ENCODE assay signal across 7 cellular contexts in the genomic region with DNA sequence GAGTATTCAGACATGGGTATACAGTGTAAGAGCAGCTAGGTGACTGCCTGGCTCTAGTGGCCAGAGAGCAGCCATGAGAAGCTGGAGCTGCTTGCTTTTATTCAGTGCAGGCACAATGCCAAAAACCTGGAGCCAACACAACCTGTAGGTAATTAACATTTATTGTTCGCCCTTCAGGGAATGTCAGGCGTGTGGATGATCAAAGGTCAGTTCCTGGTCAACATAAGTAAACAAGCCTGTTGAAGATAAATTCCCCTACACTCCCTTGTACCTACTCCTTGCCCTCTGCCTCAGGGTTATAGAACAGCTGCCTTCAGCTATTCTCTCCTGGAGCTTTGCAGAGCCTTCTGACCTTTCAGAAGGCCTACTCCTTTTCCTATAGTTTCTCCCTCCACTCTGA.
DNase-seq lines count a peak whose midpoint lies in the region; ATAC-seq, FAIRE-seq and TF ChIP-seq lines count a peak whose summit lies in the region.
"Not testable (repeated sequence)": the region's sequence is repeated elsewhere in the genome, so short reads cannot be mapped to it uniquely, and the experiment has no call there.

No MANE protein-coding gene starts in this region.

- not testable (repeated sequence) for TF ChIP-seq CTCF in Caco-2 (IDR thresholded peaks at IDR 0.05; ENCODE audit: insufficient read depth in 1 of 2, low read depth in 1 of 2, low read length in 1 of 2, severe bottlenecking in 1 of 2, unreplicated experiment in 1 of 2); Peyer's patch (IDR thresholded peaks at IDR 0.05); HepG2 (CRISPR knock-in tag; IDR thresholded peaks at IDR 0.05)

- not testable (repeated sequence) for H3K4me2 ChIP-seq in HepG2 (ENCODE audit: low read depth, low read length)

- not testable (repeated sequence) for H2AFZ ChIP-seq in HepG2 (ENCODE audit: low read length)

- not testable (repeated sequence) for TF ChIP-seq EP300 in HepG2 (IDR thresholded peaks at IDR 0.05; ENCODE audit: low read depth in 2 of 2, low read length in 2 of 2); HepG2 (CRISPR knock-in tag; IDR thresholded peaks at IDR 0.05; ENCODE audit: borderline replicate concordance)

- H3K36me3 ChIP-seq in Caco-2 (ENCODE audit: control insufficient read depth, insufficient read depth, low read length); Peyer's patch; HepG2 (replicated peaks in 1 of 2; ENCODE audit: control insufficient read depth in 1 of 2, insufficient read depth in 2 of 2, low read length in 2 of 2); mucosa of rectum (ENCODE audit: control insufficient read depth in 2 of 2, insufficient read depth in 2 of 2, low read length in 2 of 2); small intestine (ENCODE audit: control insufficient read depth in 2 of 2, insufficient read depth in 2 of 2, low read length in 2 of 2): not testable (repeated sequence)

- H3K4me3 Mint-ChIP-seq in Caco-2 (ENCODE audit: unreplicated experiment), result not testable (repeated sequence)

- not testable (repeated sequence) for H3K27me3 ChIP-seq in Caco-2 (replicated peaks; ENCODE audit: control insufficient read depth, insufficient read depth, low read length); Peyer's patch; HepG2 (ENCODE audit: control insufficient read depth in 1 of 2, insufficient read depth in 2 of 2, low read length in 2 of 2); mucosa of rectum (ENCODE audit: control insufficient read depth in 2 of 2, insufficient read depth in 2 of 2, low read length in 2 of 2); small intestine (ENCODE audit: control insufficient read depth in 2 of 2, insufficient read depth in 2 of 2, low read length in 2 of 2)

- intact Hi-C loops in Caco-2 (cut with micrococcal nuclease; ENCODE audit: unreplicated experiment); HepG2 (cut with micrococcal nuclease; ENCODE audit: unreplicated experiment): not testable (repeated sequence)

- BruUV-seq in Caco-2 (replicated peaks; lab: Mats Ljungman, UMichigan); HepG2 (replicated peaks; lab: Mats Ljungman, UMichigan): not testable (repeated sequence)

- not testable (repeated sequence) for H3K4me1 ChIP-seq in Caco-2; Peyer's patch; small intestine (ENCODE audit: control insufficient read depth in 2 of 2, insufficient read depth in 1 of 2, low read depth in 1 of 2, low read length in 1 of 2)
- H3K4me1 ChIP-seq in HepG2 (ENCODE audit: insufficient read depth, low read length) (peaks cover 11% of the 10 kb centered on the region), mucosa of rectum (ENCODE audit: control insufficient read depth in 2 of 2, insufficient read depth in 2 of 2, low read length in 2 of 2) (peaks cover 18% of the 10 kb centered on the region in 2 donors)

- 0% methylated on average over 2 of the region's 2 CpGs for WGBS in HepG2 (ENCODE audit: low lambda C conversion rate)
- 14 to 49% (median 19%) methylated on average over 2 of the region's 2 CpGs for WGBS in small intestine, 3 donors

- DNase-seq in Caco-2 (peak; percentile 1 to 43), LoVo (ENCODE audit: low spot score) (peak; percentile 65), Peyer's patch (peak in 1 of 3 donors; percentile 84), HepG2 (ENCODE audit: low spot score) (peak; percentile 42), small intestine (peak; percentile 97)

- peak overlapping the region in 3 of 4 donors; percentile 14 to 81 (median 70) for H3K27ac ChIP-seq in Peyer's patch
- not testable (repeated sequence) for H3K27ac ChIP-seq in HepG2 (ENCODE audit: extremely low read length, insufficient read depth, low read length)
- H3K27ac ChIP-seq in mucosa of rectum (ENCODE audit: low read depth in 2 of 2, low read length in 2 of 2), result peak overlapping the region; percentile 56 to 80
- H3K27ac ChIP-seq in small intestine (ENCODE audit: low read depth in 1 of 2, low read length in 1 of 2), result peak overlapping the region; percentile 86 to 87

- peak; percentile 78 for FAIRE-seq in endometrium (lab: Jason Lieb, UNC)
- not testable (repeated sequence) for FAIRE-seq in HepG2 (lab: Jason Lieb, UNC); small intestine (lab: Jason Lieb, UNC)

- POLR2A ChIA-PET in Caco-2 (lab: Charles Lee); HepG2 (lab: Yijun Ruan, JAX): not testable (repeated sequence)

- TF ChIP-seq POLR2A in Peyer's patch (IDR thresholded peaks at IDR 0.05), result peak in 1 of 2 donors; percentile 46
- TF ChIP-seq POLR2A in HepG2 (IDR thresholded peaks at IDR 0.05; ENCODE audit: insufficient read depth in 1 of 2, low read depth in 2 of 2, low read length in 2 of 2), result not testable (repeated sequence)

- TF ChIP-seq RAD21 in HepG2 (CRISPR knock-in tag; IDR thresholded peaks at IDR 0.05), result not testable (repeated sequence)

- not testable (repeated sequence) for H3K27ac Mint-ChIP-seq in Caco-2 (ENCODE audit: unreplicated experiment)

- H3K4me1 Mint-ChIP-seq in Caco-2 (ENCODE audit: low read depth, unreplicated experiment), result not testable (repeated sequence)

- in situ Hi-C loops in HepG2 (cut with HindIII; ENCODE audit: extremely low pct_ligation_motif_present, low pct_unique_long_range_greater_than_20kb), result not testable (repeated sequence)

- H3K79me2 ChIP-seq in HepG2 (ENCODE audit: insufficient read depth, low read length), result not testable (repeated sequence)

- ATAC-seq in HepG2, result not testable (repeated sequence)

- H3K9me3 ChIP-seq in Caco-2; Peyer's patch; HepG2 (ENCODE audit: low read length); mucosa of rectum (ENCODE audit: control insufficient read depth in 2 of 2, low read length in 2 of 2); small intestine (ENCODE audit: control insufficient read depth, low read depth): not testable (repeated sequence)

- not testable (repeated sequence) for H3K9ac ChIP-seq in HepG2 (ENCODE audit: insufficient read depth, low read depth, low read length); mucosa of rectum (ENCODE audit: low read depth in 1 of 2, low read length in 2 of 2)

- not testable (repeated sequence) for H3K36me3 Mint-ChIP-seq in Caco-2 (ENCODE audit: insufficient read depth, unreplicated experiment)

- CTCF ChIA-PET in Caco-2 (lab: Charles Lee); HepG2 (lab: Yijun Ruan, JAX; ENCODE audit: low intra/inter-chr PET ratio, low total read pairs): not testable (repeated sequence)

- not testable (repeated sequence) for H4K20me1 ChIP-seq in HepG2 (ENCODE audit: insufficient read depth, low read length)

- not testable (repeated sequence) for H3K9me3 Mint-ChIP-seq in Caco-2 (ENCODE audit: unreplicated experiment)

- H3K4me3 ChIP-seq in Caco-2 (ENCODE audit: low read depth, low read length); Peyer's patch; HepG2 (replicated peaks in 1 of 3; ENCODE audit: insufficient read depth in 1 of 3, low read depth in 2 of 3, low read length in 3 of 3); mucosa of rectum (ENCODE audit: low read length in 2 of 2); small intestine (ENCODE audit: low read depth in 1 of 2, low read length in 2 of 2): not testable (repeated sequence)

- H3K27me3 Mint-ChIP-seq in Caco-2 (ENCODE audit: insufficient read depth, unreplicated experiment), result not testable (repeated sequence)

TF ChIP-seq in HepG2, 621 proteins besides CTCF, POLR2A, EP300 and RAD21 (continues in another document):
- TF ChIP-seq SOX5 (CRISPR knock-in tag; IDR thresholded peaks at IDR 0.05; ENCODE audit: borderline replicate concordance) (peak; percentile 57; the same call in 1 of the 2 replicates), HNF4A (CRISPR knock-in tag; IDR thresholded peaks at IDR 0.05) (peak; percentile 68), SOX6 (CRISPR knock-in tag; IDR thresholded peaks at IDR 0.05) (peak; percentile 78), FOXA3 (CRISPR knock-in tag; IDR thresholded peaks at IDR 0.05) (peak; percentile 72), FOXP1 (CRISPR knock-in tag; IDR thresholded peaks at IDR 0.05) (peak; percentile 46; the same call in 1 of the 2 replicates), SOX13 (CRISPR knock-in tag; conservative IDR thresholded peaks at IDR 0.05 in 1 of 2, IDR thresholded peaks at IDR 0.05 in 1 of 2) (peak in 1 of 2 experiments; percentile 47; a peak in 1 of 4 replicates), FOXA1 (CRISPR knock-in tag; IDR thresholded peaks at IDR 0.05) (peak; percentile 52; the same call in 1 of the 2 replicates)
- TF ChIP-seq SOX6, FOXP1, SOX13, FOXA1 (IDR thresholded peaks at IDR 0.05): not testable (repeated sequence)
- TF ChIP-seq, protein P1, sequence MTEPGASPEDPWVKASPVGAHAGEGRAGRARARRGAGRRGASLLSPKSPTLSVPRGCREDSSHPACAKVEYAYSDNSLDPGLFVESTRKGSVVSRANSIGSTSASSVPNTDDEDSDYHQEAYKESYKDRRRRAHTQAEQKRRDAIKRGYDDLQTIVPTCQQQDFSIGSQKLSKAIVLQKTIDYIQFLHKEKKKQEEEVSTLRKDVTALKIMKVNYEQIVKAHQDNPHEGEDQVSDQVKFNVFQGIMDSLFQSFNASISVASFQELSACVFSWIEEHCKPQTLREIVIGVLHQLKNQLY (CRISPR knock-in tag; IDR thresholded peaks at IDR 0.05), result peak; percentile 55; the same call in 1 of the 2 replicates
